In the genomic region with DNA sequence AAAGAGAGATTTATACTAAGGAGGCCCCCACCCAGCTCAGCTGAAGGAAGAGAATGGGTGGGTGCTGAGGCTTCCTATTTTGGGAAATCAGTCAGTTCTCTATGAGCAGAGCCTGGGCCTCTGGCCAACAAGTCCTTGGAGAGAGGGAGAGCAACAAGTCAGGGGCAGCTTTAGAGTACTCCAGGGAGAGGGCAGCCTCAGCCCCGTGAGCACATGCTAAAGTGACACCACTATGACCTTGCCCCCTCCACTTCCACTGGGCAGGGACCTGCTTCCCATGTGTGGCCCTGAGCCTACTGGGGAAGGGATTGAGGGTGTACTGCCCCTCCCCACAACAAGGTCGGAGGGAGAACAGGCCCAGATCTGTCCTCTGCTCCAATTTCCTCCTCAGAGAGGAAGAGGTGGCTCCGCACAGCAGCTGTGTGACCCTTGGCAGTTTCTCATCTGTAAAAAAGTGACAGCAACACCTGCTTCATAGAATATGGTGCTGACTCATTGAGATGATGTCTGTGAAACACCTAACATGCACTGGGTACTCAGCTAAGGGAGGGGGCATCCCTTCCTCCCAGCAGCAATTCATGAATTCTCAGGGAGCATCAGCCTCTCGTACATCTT, we compare ENCODE assay signal across 1 cellular context.
TF ChIP-seq lines count a peak whose summit lies in the region.

No MANE protein-coding gene starts in this region.

TF ChIP-seq in GM12878, 131 proteins besides CTCF, POLR2A, EP300 and RAD21 (continued from another document and continues in another):
- TF ChIP-seq, protein P1, sequence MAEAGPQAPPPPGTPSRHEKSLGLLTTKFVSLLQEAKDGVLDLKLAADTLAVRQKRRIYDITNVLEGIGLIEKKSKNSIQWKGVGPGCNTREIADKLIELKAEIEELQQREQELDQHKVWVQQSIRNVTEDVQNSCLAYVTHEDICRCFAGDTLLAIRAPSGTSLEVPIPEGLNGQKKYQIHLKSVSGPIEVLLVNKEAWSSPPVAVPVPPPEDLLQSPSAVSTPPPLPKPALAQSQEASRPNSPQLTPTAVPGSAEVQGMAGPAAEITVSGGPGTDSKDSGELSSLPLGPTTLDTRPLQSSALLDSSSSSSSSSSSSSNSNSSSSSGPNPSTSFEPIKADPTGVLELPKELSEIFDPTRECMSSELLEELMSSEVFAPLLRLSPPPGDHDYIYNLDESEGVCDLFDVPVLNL (IDR thresholded peaks at IDR 0.05; ENCODE audit: low read depth, low read length): no peak
- TF ChIP-seq, protein P2, sequence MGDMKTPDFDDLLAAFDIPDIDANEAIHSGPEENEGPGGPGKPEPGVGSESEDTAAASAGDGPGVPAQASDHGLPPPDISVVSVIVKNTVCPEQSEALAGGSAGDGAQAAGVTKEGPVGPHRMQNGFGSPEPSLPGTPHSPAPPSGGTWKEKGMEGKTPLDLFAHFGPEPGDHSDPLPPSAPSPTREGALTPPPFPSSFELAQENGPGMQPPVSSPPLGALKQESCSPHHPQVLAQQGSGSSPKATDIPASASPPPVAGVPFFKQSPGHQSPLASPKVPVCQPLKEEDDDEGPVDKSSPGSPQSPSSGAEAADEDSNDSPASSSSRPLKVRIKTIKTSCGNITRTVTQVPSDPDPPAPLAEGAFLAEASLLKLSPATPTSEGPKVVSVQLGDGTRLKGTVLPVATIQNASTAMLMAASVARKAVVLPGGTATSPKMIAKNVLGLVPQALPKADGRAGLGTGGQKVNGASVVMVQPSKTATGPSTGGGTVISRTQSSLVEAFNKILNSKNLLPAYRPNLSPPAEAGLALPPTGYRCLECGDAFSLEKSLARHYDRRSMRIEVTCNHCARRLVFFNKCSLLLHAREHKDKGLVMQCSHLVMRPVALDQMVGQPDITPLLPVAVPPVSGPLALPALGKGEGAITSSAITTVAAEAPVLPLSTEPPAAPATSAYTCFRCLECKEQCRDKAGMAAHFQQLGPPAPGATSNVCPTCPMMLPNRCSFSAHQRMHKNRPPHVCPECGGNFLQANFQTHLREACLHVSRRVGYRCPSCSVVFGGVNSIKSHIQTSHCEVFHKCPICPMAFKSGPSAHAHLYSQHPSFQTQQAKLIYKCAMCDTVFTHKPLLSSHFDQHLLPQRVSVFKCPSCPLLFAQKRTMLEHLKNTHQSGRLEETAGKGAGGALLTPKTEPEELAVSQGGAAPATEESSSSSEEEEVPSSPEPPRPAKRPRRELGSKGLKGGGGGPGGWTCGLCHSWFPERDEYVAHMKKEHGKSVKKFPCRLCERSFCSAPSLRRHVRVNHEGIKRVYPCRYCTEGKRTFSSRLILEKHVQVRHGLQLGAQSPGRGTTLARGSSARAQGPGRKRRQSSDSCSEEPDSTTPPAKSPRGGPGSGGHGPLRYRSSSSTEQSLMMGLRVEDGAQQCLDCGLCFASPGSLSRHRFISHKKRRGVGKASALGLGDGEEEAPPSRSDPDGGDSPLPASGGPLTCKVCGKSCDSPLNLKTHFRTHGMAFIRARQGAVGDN (IDR thresholded peaks at IDR 0.05): no peak
- no peak for TF ChIP-seq SIX5 (IDR thresholded peaks at IDR 0.05; ENCODE audit: low read depth, low read length, severe bottlenecking)
- no peak for TF ChIP-seq ZNF274 (IDR thresholded peaks at IDR 0.05; ENCODE audit: insufficient read depth, insufficient read length)
- no peak for TF ChIP-seq SRF (IDR thresholded peaks at IDR 0.05; ENCODE audit: low read depth in 2 of 2, low read length in 2 of 2)
- TF ChIP-seq, protein P3, sequence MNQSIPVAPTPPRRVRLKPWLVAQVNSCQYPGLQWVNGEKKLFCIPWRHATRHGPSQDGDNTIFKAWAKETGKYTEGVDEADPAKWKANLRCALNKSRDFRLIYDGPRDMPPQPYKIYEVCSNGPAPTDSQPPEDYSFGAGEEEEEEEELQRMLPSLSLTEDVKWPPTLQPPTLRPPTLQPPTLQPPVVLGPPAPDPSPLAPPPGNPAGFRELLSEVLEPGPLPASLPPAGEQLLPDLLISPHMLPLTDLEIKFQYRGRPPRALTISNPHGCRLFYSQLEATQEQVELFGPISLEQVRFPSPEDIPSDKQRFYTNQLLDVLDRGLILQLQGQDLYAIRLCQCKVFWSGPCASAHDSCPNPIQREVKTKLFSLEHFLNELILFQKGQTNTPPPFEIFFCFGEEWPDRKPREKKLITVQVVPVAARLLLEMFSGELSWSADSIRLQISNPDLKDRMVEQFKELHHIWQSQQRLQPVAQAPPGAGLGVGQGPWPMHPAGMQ (IDR thresholded peaks at IDR 0.05; ENCODE audit: borderline replicate concordance): no peak
- TF ChIP-seq, protein P4, sequence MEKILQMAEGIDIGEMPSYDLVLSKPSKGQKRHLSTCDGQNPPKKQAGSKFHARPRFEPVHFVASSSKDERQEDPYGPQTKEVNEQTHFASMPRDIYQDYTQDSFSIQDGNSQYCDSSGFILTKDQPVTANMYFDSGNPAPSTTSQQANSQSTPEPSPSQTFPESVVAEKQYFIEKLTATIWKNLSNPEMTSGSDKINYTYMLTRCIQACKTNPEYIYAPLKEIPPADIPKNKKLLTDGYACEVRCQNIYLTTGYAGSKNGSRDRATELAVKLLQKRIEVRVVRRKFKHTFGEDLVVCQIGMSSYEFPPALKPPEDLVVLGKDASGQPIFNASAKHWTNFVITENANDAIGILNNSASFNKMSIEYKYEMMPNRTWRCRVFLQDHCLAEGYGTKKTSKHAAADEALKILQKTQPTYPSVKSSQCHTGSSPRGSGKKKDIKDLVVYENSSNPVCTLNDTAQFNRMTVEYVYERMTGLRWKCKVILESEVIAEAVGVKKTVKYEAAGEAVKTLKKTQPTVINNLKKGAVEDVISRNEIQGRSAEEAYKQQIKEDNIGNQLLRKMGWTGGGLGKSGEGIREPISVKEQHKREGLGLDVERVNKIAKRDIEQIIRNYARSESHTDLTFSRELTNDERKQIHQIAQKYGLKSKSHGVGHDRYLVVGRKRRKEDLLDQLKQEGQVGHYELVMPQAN (conservative IDR thresholded peaks at IDR 0.05): no peak
- peak; percentile 35; the same call in 1 of the 2 replicates for TF ChIP-seq JUNB (IDR thresholded peaks at IDR 0.05)
- 0 out of 2 replicates have a peak, but pooled peaks have one; percentile 34 for TF ChIP-seq CREB1 (IDR thresholded peaks at IDR 0.05; ENCODE audit: low read depth)
- no peak for TF ChIP-seq KLF5 (IDR thresholded peaks at IDR 0.05; ENCODE audit: partially characterized antibody)
- TF ChIP-seq, protein P5, sequence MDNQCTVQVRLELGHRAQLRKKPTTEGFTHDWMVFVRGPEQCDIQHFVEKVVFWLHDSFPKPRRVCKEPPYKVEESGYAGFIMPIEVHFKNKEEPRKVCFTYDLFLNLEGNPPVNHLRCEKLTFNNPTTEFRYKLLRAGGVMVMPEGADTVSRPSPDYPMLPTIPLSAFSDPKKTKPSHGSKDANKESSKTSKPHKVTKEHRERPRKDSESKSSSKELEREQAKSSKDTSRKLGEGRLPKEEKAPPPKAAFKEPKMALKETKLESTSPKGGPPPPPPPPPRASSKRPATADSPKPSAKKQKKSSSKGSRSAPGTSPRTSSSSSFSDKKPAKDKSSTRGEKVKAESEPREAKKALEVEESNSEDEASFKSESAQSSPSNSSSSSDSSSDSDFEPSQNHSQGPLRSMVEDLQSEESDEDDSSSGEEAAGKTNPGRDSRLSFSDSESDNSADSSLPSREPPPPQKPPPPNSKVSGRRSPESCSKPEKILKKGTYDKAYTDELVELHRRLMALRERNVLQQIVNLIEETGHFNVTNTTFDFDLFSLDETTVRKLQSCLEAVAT (IDR thresholded peaks at IDR 0.05): no peak
- TF ChIP-seq DPF2 (IDR thresholded peaks at IDR 0.05): peak; percentile 44
- TF ChIP-seq SMARCA5 (IDR thresholded peaks at IDR 0.05): no peak
- TF ChIP-seq, protein P6, sequence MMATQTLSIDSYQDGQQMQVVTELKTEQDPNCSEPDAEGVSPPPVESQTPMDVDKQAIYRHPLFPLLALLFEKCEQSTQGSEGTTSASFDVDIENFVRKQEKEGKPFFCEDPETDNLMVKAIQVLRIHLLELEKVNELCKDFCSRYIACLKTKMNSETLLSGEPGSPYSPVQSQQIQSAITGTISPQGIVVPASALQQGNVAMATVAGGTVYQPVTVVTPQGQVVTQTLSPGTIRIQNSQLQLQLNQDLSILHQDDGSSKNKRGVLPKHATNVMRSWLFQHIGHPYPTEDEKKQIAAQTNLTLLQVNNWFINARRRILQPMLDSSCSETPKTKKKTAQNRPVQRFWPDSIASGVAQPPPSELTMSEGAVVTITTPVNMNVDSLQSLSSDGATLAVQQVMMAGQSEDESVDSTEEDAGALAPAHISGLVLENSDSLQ (IDR thresholded peaks at IDR 0.05): no peak
- TF ChIP-seq, protein P7, sequence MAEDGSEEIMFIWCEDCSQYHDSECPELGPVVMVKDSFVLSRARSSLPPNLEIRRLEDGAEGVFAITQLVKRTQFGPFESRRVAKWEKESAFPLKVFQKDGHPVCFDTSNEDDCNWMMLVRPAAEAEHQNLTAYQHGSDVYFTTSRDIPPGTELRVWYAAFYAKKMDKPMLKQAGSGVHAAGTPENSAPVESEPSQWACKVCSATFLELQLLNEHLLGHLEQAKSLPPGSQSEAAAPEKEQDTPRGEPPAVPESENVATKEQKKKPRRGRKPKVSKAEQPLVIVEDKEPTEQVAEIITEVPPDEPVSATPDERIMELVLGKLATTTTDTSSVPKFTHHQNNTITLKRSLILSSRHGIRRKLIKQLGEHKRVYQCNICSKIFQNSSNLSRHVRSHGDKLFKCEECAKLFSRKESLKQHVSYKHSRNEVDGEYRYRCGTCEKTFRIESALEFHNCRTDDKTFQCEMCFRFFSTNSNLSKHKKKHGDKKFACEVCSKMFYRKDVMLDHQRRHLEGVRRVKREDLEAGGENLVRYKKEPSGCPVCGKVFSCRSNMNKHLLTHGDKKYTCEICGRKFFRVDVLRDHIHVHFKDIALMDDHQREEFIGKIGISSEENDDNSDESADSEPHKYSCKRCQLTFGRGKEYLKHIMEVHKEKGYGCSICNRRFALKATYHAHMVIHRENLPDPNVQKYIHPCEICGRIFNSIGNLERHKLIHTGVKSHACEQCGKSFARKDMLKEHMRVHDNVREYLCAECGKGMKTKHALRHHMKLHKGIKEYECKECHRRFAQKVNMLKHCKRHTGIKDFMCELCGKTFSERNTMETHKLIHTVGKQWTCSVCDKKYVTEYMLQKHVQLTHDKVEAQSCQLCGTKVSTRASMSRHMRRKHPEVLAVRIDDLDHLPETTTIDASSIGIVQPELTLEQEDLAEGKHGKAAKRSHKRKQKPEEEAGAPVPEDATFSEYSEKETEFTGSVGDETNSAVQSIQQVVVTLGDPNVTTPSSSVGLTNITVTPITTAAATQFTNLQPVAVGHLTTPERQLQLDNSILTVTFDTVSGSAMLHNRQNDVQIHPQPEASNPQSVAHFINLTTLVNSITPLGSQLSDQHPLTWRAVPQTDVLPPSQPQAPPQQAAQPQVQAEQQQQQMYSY (CRISPR knock-in tag; IDR thresholded peaks at IDR 0.05): no peak
- peak; percentile 31; the same call in 1 of the 2 replicates for TF ChIP-seq NBN (IDR thresholded peaks at IDR 0.05)
- no peak for TF ChIP-seq NR2C2 (IDR thresholded peaks at IDR 0.05; ENCODE audit: borderline replicate concordance, control insufficient read depth, insufficient read length, low read depth)
- peak; percentile 78 for TF ChIP-seq EED (IDR thresholded peaks at IDR 0.05; ENCODE audit: low read depth)
- peak; percentile 61 for TF ChIP-seq IKZF1 (conservative IDR thresholded peaks at IDR 0.05)
- peak; percentile 85 for TF ChIP-seq NR2F1 (conservative IDR thresholded peaks at IDR 0.05)
- TF ChIP-seq, protein P8, sequence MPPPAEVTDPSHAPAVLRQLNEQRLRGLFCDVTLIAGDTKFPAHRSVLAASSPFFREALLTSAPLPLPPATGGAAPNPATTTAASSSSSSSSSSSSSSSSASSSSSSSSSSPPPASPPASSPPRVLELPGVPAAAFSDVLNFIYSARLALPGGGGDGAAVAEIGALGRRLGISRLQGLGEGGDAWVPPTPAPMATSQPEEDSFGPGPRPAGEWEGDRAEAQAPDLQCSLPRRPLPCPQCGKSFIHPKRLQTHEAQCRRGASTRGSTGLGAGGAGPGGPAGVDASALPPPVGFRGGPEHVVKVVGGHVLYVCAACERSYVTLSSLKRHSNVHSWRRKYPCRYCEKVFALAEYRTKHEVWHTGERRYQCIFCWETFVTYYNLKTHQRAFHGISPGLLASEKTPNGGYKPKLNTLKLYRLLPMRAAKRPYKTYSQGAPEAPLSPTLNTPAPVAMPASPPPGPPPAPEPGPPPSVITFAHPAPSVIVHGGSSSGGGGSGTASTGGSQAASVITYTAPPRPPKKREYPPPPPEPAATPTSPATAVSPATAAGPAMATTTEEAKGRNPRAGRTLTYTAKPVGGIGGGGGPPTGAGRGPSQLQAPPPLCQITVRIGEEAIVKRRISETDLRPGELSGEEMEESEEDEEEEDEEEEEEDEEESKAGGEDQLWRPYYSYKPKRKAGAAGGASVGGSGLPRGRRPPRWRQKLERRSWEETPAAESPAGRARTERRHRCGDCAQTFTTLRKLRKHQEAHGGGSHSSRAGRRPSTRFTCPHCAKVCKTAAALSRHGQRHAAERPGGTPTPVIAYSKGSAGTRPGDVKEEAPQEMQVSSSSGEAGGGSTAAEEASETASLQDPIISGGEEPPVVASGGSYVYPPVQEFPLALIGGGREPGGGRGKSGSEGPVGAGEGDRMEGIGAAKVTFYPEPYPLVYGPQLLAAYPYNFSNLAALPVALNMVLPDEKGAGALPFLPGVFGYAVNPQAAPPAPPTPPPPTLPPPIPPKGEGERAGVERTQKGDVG (CRISPR knock-in tag; IDR thresholded peaks at IDR 0.05): no peak
- TF ChIP-seq CREM (IDR thresholded peaks at IDR 0.05; ENCODE audit: low read depth): peak; percentile 46; the same call in 1 of the 2 replicates
- TF ChIP-seq, protein P9, sequence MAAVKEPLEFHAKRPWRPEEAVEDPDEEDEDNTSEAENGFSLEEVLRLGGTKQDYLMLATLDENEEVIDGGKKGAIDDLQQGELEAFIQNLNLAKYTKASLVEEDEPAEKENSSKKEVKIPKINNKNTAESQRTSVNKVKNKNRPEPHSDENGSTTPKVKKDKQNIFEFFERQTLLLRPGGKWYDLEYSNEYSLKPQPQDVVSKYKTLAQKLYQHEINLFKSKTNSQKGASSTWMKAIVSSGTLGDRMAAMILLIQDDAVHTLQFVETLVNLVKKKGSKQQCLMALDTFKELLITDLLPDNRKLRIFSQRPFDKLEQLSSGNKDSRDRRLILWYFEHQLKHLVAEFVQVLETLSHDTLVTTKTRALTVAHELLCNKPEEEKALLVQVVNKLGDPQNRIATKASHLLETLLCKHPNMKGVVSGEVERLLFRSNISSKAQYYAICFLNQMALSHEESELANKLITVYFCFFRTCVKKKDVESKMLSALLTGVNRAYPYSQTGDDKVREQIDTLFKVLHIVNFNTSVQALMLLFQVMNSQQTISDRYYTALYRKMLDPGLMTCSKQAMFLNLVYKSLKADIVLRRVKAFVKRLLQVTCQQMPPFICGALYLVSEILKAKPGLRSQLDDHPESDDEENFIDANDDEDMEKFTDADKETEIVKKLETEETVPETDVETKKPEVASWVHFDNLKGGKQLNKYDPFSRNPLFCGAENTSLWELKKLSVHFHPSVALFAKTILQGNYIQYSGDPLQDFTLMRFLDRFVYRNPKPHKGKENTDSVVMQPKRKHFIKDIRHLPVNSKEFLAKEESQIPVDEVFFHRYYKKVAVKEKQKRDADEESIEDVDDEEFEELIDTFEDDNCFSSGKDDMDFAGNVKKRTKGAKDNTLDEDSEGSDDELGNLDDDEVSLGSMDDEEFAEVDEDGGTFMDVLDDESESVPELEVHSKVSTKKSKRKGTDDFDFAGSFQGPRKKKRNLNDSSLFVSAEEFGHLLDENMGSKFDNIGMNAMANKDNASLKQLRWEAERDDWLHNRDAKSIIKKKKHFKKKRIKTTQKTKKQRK (IDR thresholded peaks at IDR 0.05; ENCODE audit: low read depth, low read length): no peak
- no peak for TF ChIP-seq POLR2AphosphoS5 (IDR thresholded peaks at IDR 0.05; ENCODE audit: low read length)
- no peak for TF ChIP-seq ASH2L (IDR thresholded peaks at IDR 0.05; ENCODE audit: borderline replicate concordance, low read depth)
